ENCODE assay signal across 14 cellular contexts in genomic region chr9:111147021-111147420, GRCh38.
"Had no signal": no experiment of that assay in that cellular context is flagged by ENCODE, and none has a peak within 500 bp of the region (broad histone marks: within the 10 kb centered on the region; RNA-seq: fewer than 3 reads in every experiment).

No MANE protein-coding gene starts in this region.

- H3K27me3 ChIP-seq: esophagus squamous epithelium, gastroesophageal sphincter, ovary, right atrium auricular region had no signal

- H3K4me1 ChIP-seq: gastroesophageal sphincter, right atrium auricular region had no signal

- ATAC-seq: gastroesophageal sphincter; left colon; naive thymus-derived CD8-positive, alpha-beta T cell had no signal

- H3K9me3 ChIP-seq: esophagus squamous epithelium, gastroesophageal sphincter, ovary, right atrium auricular region had no signal

- H3K4me3 ChIP-seq: esophagus squamous epithelium, gastroesophageal sphincter, ovary, right atrium auricular region, smooth muscle cell had no signal

- H3K27ac ChIP-seq: esophagus squamous epithelium, gastroesophageal sphincter, ovary, right atrium auricular region had no signal

- H3K4me2 ChIP-seq: smooth muscle cell had no signal

- DNase-seq: dermis blood vessel endothelial cell; esophagus squamous epithelium; foreskin fibroblast; immature natural killer cell; left colon; naive thymus-derived CD8-positive, alpha-beta T cell; nucleus accumbens; ovary; stimulated activated CD4-positive, alpha-beta T cell treated with anti-CD3 and anti-CD28 coated beads, Interleukin-2, amount 100 ng/mL, for 48 hours; stimulated activated naive CD4-positive, alpha-beta T cell treated with Interleukin-2 at 50 U/mL for 16 hours; trophoblast cell had no signal

- H3K36me3 ChIP-seq: esophagus squamous epithelium, gastroesophageal sphincter, ovary, right atrium auricular region had no signal
